ENCODE assay signal across 1 cellular context in genomic region chr15:58398053-58398452, GRCh38.
TF ChIP-seq lines count a peak whose summit lies in the region.

No MANE protein-coding gene starts in this region.

TF ChIP-seq in IMR-90, 13 proteins besides CTCF, POLR2A, EP300 and RAD21:
- TF ChIP-seq SMC3 (IDR thresholded peaks at IDR 0.05; ENCODE audit: low read depth, low read length) (no peak), CEBPB (IDR thresholded peaks at IDR 0.05; ENCODE audit: low read depth, low read length) (no peak)
TF ChIP-seq in IMR-90: peak in this region for 0.
